6 cellular contexts compared by ENCODE assay signal in genomic region chr4:98934851-98935250, GRCh38. TPM values are rescaled to one million over a fixed set of nuclear protein-coding genes. Genes with fewer than 3 reads are reported as not detected.
A peak's percentile ranks its signal among the peaks of the same experiment; 100 is the strongest.
DNase-seq lines count a peak whose midpoint lies in the region; TF ChIP-seq lines count a peak whose summit lies in the region.
"Not testable (repeated sequence)": the region's sequence is repeated elsewhere in the genome, so short reads cannot be mapped to it uniquely, and the experiment has no call there.

No MANE protein-coding gene starts in this region.

- peak overlapping the region; percentile 82 for H3K27ac Mint-ChIP-seq in Caco-2 (ENCODE audit: unreplicated experiment)
- not testable (repeated sequence) for H3K27ac Mint-ChIP-seq in endodermal cell
- H3K27ac Mint-ChIP-seq in progenitor cell of endocrine pancreas, result peak overlapping the region; percentile 55

- H3K9me3 ChIP-seq in Caco-2; PC-9 (ENCODE audit: insufficient read depth, low read depth); hepatocyte (ENCODE audit: low read depth); stomach: not testable (repeated sequence)
- peaks cover 45% of the 10 kb centered on the region for H3K9me3 ChIP-seq in endodermal cell (ENCODE audit: control insufficient read depth, low read length)

- not testable (repeated sequence) for H3K27me3 Mint-ChIP-seq in Caco-2 (ENCODE audit: insufficient read depth, unreplicated experiment); endodermal cell (ENCODE audit: insufficient read depth); progenitor cell of endocrine pancreas

- not testable (repeated sequence) for H3K27me3 ChIP-seq in Caco-2 (replicated peaks; ENCODE audit: control insufficient read depth, insufficient read depth, low read length); PC-9 (ENCODE audit: insufficient read depth, low read depth); endodermal cell (ENCODE audit: control insufficient read depth, insufficient read depth, low read length, poor library complexity, severe bottlenecking); hepatocyte; stomach

- H3K27ac ChIP-seq in PC-9 (peak overlapping the region; percentile 28; the same call in 1 of the 2 replicates), hepatocyte (peak overlapping the region; percentile 51)
- not testable (repeated sequence) for H3K27ac ChIP-seq in endodermal cell (ENCODE audit: low read depth, low read length); stomach

- not testable (repeated sequence) for TF ChIP-seq EP300 in stomach (IDR thresholded peaks at IDR 0.05)

- peaks cover 19% of the 10 kb centered on the region for H3K36me3 Mint-ChIP-seq in Caco-2 (ENCODE audit: insufficient read depth, unreplicated experiment)
- not testable (repeated sequence) for H3K36me3 Mint-ChIP-seq in endodermal cell (ENCODE audit: low read depth); progenitor cell of endocrine pancreas (ENCODE audit: insufficient read depth)

- CTCF ChIA-PET in Caco-2 (lab: Charles Lee); PC-9 (lab: Charles Lee): not testable (repeated sequence)

- H4K20me1 ChIP-seq in PC-9 (ENCODE audit: insufficient read depth); hepatocyte (ENCODE audit: insufficient read depth, poor library complexity, severe bottlenecking): not testable (repeated sequence)

- peak; percentile 60 to 74 for DNase-seq in Caco-2
- not testable (repeated sequence) for DNase-seq in PC-9; endodermal cell; progenitor cell of endocrine pancreas (ENCODE audit: low spot score, unreplicated experiment)
- peak; percentile 13 for DNase-seq in hepatocyte (ENCODE audit: low spot score)
- peak; percentile 40 for DNase-seq in stomach

- H3K4me2 ChIP-seq in PC-9 (peak overlapping the region; percentile 21), hepatocyte (peak overlapping the region; percentile 9)

- not testable (repeated sequence) for H3K36me3 ChIP-seq in Caco-2 (ENCODE audit: control insufficient read depth, insufficient read depth, low read length); PC-9 (ENCODE audit: low read depth); endodermal cell (ENCODE audit: control insufficient read depth, insufficient read depth, low read length); hepatocyte (replicated peaks; ENCODE audit: insufficient read depth, low read depth); stomach

- peaks cover 26% of the 10 kb centered on the region for H3K4me1 Mint-ChIP-seq in Caco-2 (ENCODE audit: low read depth, unreplicated experiment)
- not testable (repeated sequence) for H3K4me1 Mint-ChIP-seq in endodermal cell; progenitor cell of endocrine pancreas (ENCODE audit: low read depth)

- not testable (repeated sequence) for BruUV-seq in Caco-2 (replicated peaks; lab: Mats Ljungman, UMichigan); PC-9 (replicated peaks; lab: Mats Ljungman, UMichigan)

- H3K9me3 Mint-ChIP-seq in Caco-2 (ENCODE audit: unreplicated experiment); progenitor cell of endocrine pancreas (ENCODE audit: low read depth): not testable (repeated sequence)
- H3K9me3 Mint-ChIP-seq in endodermal cell, result peaks cover 45% of the 10 kb centered on the region

- H3K4me3 ChIP-seq in Caco-2 (ENCODE audit: low read depth, low read length); PC-9; hepatocyte; stomach: not testable (repeated sequence)
- H3K4me3 ChIP-seq in endodermal cell (ENCODE audit: low read length), result peak overlapping the region; percentile 32

- H3K4me3 Mint-ChIP-seq in Caco-2 (ENCODE audit: unreplicated experiment), result peak overlapping the region; percentile 24
- not testable (repeated sequence) for H3K4me3 Mint-ChIP-seq in endodermal cell; progenitor cell of endocrine pancreas (ENCODE audit: low read depth)

- H2AFZ ChIP-seq in PC-9, hepatocyte: not testable (repeated sequence)

- TF ChIP-seq POLR2A in stomach (IDR thresholded peaks at IDR 0.05), result not testable (repeated sequence)

- H3K4me1 ChIP-seq in Caco-2 (peaks cover 43% of the 10 kb centered on the region), PC-9 (replicated peaks; ENCODE audit: insufficient read depth) (peaks cover 33% of the 10 kb centered on the region), stomach (peaks cover 5 to 19% (median 8%) of the 10 kb centered on the region in 4 donors)
- H3K4me1 ChIP-seq in endodermal cell (ENCODE audit: control insufficient read depth, insufficient read depth, low read length); hepatocyte (ENCODE audit: insufficient read depth): not testable (repeated sequence)

- not testable (repeated sequence) for H3K9ac ChIP-seq in endodermal cell (ENCODE audit: extremely low read depth, low read length, poor library complexity, severe bottlenecking)

- H3K9me2 ChIP-seq in PC-9 (ENCODE audit: insufficient read depth); hepatocyte (replicated peaks; ENCODE audit: insufficient read depth): not testable (repeated sequence)

- TF ChIP-seq CTCF in Caco-2 (IDR thresholded peaks at IDR 0.05; ENCODE audit: insufficient read depth in 1 of 2, low read depth in 1 of 2, low read length in 1 of 2, severe bottlenecking in 1 of 2, unreplicated experiment in 1 of 2); PC-9 (conservative IDR thresholded peaks at IDR 0.05); endodermal cell (conservative IDR thresholded peaks at IDR 0.05); hepatocyte (IDR thresholded peaks at IDR 0.05; ENCODE audit: poor library complexity); progenitor cell of endocrine pancreas (IDR thresholded peaks at IDR 0.05; ENCODE audit: unreplicated experiment); stomach (IDR thresholded peaks at IDR 0.05): not testable (repeated sequence)

- H3F3A ChIP-seq in PC-9 (ENCODE audit: insufficient read depth, low read depth), result not testable (repeated sequence)

- intact Hi-C loops in Caco-2 (cut with micrococcal nuclease; ENCODE audit: unreplicated experiment) (loop anchor here (5.0 kb wide), 1 partner anchor 222 kb away; no protein-coding TSS in a partner anchor), PC-9 (cut with micrococcal nuclease; ENCODE audit: unreplicated experiment) (loop anchor here (5.0 kb wide), 1 partner anchor 512 kb away; no protein-coding TSS in a partner anchor)
- intact Hi-C loops in stomach (cut with DNase I; ENCODE audit: low total_unique reads), result not testable (repeated sequence)

- 89 to 91% methylated on average over 6 to 7 of the region's 7 CpGs for WGBS in endodermal cell (ENCODE audit: insufficient coverage in 1 of 2, insufficient read length in 1 of 2), 2 experiments
- 83% methylated on average over 7 of the region's 7 CpGs for WGBS in hepatocyte (ENCODE audit: low lambda C conversion rate, missing lambda C conversion rate)
- WGBS in stomach, 5 donors, result 51 to 76% (median 61%) methylated on average over 7 of the region's 7 CpGs

- POLR2A ChIA-PET in Caco-2 (lab: Charles Lee); PC-9 (lab: Charles Lee; ENCODE audit: unreplicated experiment): not testable (repeated sequence)

- H3K79me2 ChIP-seq in PC-9 (ENCODE audit: low read depth); hepatocyte: not testable (repeated sequence)

RNA-seq across cellular contexts. Expression of gene EIF4E, which starts 5.9 kb away (rescaled TPM):
- total RNA-seq in Caco-2 (2022) (140 and 151 TPM in 2 replicates), PC-9 (2021) (47.1 and 59.6 TPM in 2 replicates), endodermal cell (100 to 1,000 TPM; 134 to 138 TPM), hepatocyte (95.1 and 124 TPM in 2 replicates), progenitor cell of endocrine pancreas (97.7 and 112 TPM in 2 replicates), stomach (100 to 1,000 TPM in 1 of 5 donors, 10 to 100 TPM in 3, 1 to 10 TPM in 1; 7.0 to 148 (median 52.4) TPM)
- polyA plus RNA-seq in endodermal cell (2013, experiment 1 of 2), result 101 TPM
- polyA plus RNA-seq in endodermal cell (2013, experiment 2 of 2), result 106 TPM
- polyA plus RNA-seq in hepatocyte (109 and 122 TPM in 2 replicates), stomach (10 to 100 TPM; 14.9 to 61.7 (median 54.5) TPM)
